In the genomic region with DNA sequence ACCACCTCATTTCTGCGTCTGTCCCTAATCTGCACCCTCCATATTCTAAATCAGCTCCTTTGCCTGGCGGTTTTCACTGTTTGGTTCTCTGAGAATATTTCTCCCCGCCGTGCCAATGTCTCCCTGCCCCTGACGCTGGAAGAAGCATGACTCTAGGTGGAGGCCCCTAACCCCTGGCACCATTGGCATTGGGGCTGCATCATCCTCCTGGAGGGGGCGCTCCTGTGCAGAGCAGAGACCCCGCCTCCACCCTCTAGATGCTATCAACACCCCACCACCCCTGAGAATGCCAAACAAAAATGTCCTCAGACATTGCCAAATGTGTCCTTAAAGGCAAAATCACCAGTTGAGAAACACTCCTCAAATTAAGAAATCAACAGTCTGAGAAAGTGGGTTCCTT, we compare ENCODE assay signal across 1 cellular context.
TF ChIP-seq lines count a peak whose summit lies in the region.

No MANE protein-coding gene starts in this region.

TF ChIP-seq in HepG2, 621 proteins besides CTCF, POLR2A, EP300 and RAD21:
- TF ChIP-seq, protein P1, sequence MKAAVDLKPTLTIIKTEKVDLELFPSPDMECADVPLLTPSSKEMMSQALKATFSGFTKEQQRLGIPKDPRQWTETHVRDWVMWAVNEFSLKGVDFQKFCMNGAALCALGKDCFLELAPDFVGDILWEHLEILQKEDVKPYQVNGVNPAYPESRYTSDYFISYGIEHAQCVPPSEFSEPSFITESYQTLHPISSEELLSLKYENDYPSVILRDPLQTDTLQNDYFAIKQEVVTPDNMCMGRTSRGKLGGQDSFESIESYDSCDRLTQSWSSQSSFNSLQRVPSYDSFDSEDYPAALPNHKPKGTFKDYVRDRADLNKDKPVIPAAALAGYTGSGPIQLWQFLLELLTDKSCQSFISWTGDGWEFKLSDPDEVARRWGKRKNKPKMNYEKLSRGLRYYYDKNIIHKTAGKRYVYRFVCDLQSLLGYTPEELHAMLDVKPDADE (CRISPR knock-in tag; IDR thresholded peaks at IDR 0.05), result no peak
